ENCODE assay signal across 21 cellular contexts in the genomic region with DNA sequence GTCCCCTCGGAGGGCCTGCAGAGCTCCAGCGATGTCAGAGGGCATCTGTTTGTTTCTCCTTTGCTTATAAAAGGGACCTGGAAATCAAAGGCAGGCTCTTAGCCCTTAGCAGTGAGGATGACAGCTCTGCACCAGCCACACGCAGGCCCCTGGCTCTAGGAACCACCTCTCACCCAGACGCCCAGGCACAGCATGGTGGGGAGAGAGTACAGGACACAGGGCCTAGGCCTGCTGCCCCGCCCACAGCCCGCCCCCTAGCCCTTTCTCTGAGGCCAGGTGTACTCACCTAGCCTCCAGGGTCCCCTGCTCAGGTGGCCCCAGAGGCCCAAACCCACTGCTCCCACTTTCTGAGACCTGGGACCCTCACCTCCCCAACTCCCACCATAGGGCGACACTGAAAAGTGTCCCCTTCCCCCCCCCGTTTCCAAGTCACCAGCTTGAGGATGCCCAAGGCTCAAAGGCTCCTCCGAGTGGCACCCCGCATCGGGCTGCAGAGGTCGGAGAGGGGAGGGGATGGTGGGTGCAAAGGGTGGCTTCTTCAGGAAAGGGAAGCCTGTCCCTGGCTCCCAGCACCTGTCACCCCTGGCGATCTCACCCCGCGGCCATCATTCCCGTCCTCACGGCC. TPM values are rescaled to one million over a fixed set of nuclear protein-coding genes. Genes with fewer than 3 reads are reported as not detected.
A peak's percentile ranks its signal among the peaks of the same experiment; 100 is the strongest.
DNase-seq lines count a peak whose midpoint lies in the region; TF ChIP-seq lines count a peak whose summit lies in the region.
"Had no signal": no experiment of that assay in that cellular context is flagged by ENCODE, and none has a peak within 500 bp of the region (broad histone marks: within the 10 kb centered on the region; RNA-seq: fewer than 3 reads in every experiment).

No MANE protein-coding gene starts in this region.

- no peaks in the 10 kb centered on the region for H3K79me2 ChIP-seq in hepatocyte

- peaks cover 0 to 8% (median 0%) of the 10 kb centered on the region in 11 experiments; a peak in 1 of 22 replicates for H4K20me1 ChIP-seq in BLaER1 treated with 17β-estradiol and CSF1 and Interleukin-3, amounts not matched to agents 10 nM and 100 nM
- no peaks in the 10 kb centered on the region for H4K20me1 ChIP-seq in hepatocyte (ENCODE audit: insufficient read depth, poor library complexity, severe bottlenecking)

- WGBS in HUES64, result 21% methylated on average over 17 of the region's 17 CpGs
- WGBS in hepatocyte (ENCODE audit: low lambda C conversion rate, missing lambda C conversion rate), result 40% methylated on average over 14 of the region's 17 CpGs

- H3K4me2 ChIP-seq in BLaER1 treated with 17β-estradiol and CSF1 and Interleukin-3, amounts not matched to agents 10 nM and 100 nM, result peak overlapping the region in 8 of 11 experiments; percentile 26 to 73 (median 68); a peak in 16 of 22 replicates
- peak overlapping the region; percentile 86 for H3K4me2 ChIP-seq in hepatocyte
- H3K4me2 ChIP-seq: KMS-11 had no signal

- DNase-seq in hepatocyte (ENCODE audit: low spot score), result no peak
- DNase-seq in nephron progenitor cell, result no peak
- no peak for DNase-seq in immature natural killer cell
- no peak for DNase-seq in T1000 (lab: John Stamatoyannopoulos, UW)
- no peak for DNase-seq in T-helper 1 cell
- DNase-seq in Caco-2, result no peak
- DNase-seq: activated CD4-positive, alpha-beta memory T cell treated with anti-CD3 and anti-CD28 coated beads, Interleukin-2, amount 10 ng/mL, durations not matched to agents 7 days and 5 days; activated naive CD4-positive, alpha-beta T cell treated with anti-CD3 and anti-CD28 coated beads, Interleukin-2, amount 50 U/mL, for 16 hours; CD8-positive, alpha-beta memory T cell; DND-41; NCI-H2081 treated with DMSO at 0.1 percent for 48 hours; T-cell had no signal

- H3K9ac ChIP-seq in BLaER1 treated with 17β-estradiol and CSF1 and Interleukin-3, amounts not matched to agents 10 nM and 100 nM, result 0 out of 22 replicates have a peak overlapping the region, but pooled peaks of 1 of the 11 experiments have one; percentile 7
- H3K9ac ChIP-seq in HUES64 (ENCODE audit: low read depth, low read length), result peak overlapping the region; percentile 47; the same call in 1 of the 2 replicates
- H3K9ac ChIP-seq: KMS-11 had no signal

- H3K9me3 ChIP-seq in BLaER1 treated with 17β-estradiol and CSF1 and Interleukin-3, amounts not matched to agents 10 nM and 100 nM (replicated peaks in 1 of 11), result peaks cover 4 to 18% (median 5%) of the 10 kb centered on the region in 11 experiments; a peak in 18 of 22 replicates
- H3K9me3 ChIP-seq in HUES64 (ENCODE audit: insufficient read depth, low read depth, low read length), result no peaks in the 10 kb centered on the region
- H3K9me3 ChIP-seq in hepatocyte (ENCODE audit: low read depth), result no peaks in the 10 kb centered on the region
- H3K9me3 ChIP-seq in Caco-2, result no peaks in the 10 kb centered on the region
- H3K9me3 ChIP-seq: tibial artery had no signal

- H3K9me2 ChIP-seq in hepatocyte (replicated peaks; ENCODE audit: insufficient read depth), result no peaks in the 10 kb centered on the region

- H3K4me1 Mint-ChIP-seq in nephron progenitor cell (peaks cover 10% of the 10 kb centered on the region), immature natural killer cell (peaks cover 2 to 5% of the 10 kb centered on the region in 2 donors), Caco-2 (ENCODE audit: low read depth, unreplicated experiment) (no peaks in the 10 kb centered on the region)
- H3K4me1 Mint-ChIP-seq: stimulated activated memory B cell treated with anti-CD40 and anti-IgM and Interleukin-4, amounts not matched to agents 10 μg/mL and 1 μg/mL and 100 μg/mL, for 72 hours had no signal

- H3K4me3 ChIP-seq in BLaER1 treated with 17β-estradiol and CSF1 and Interleukin-3, amounts not matched to agents 10 nM and 100 nM, result no peak overlapping the region
- H3K4me3 ChIP-seq in HUES64 (ENCODE audit: low read length) (peak overlapping the region; percentile 65), hepatocyte (no peak overlapping the region), Caco-2 (ENCODE audit: low read depth, low read length) (no peak overlapping the region)
- H3K4me3 ChIP-seq: tibial artery had no signal

- H3K36me3 Mint-ChIP-seq in nephron progenitor cell (ENCODE audit: low read depth) (no peaks in the 10 kb centered on the region), immature natural killer cell (peaks cover 0 to 3% (median 0%) of the 10 kb centered on the region in 3 donors), Caco-2 (ENCODE audit: insufficient read depth, unreplicated experiment) (no peaks in the 10 kb centered on the region)
- H3K36me3 Mint-ChIP-seq: CD8-positive, alpha-beta memory T cell; stimulated activated memory B cell treated with anti-CD40 and anti-IgM and Interleukin-4, amounts not matched to agents 10 μg/mL and 1 μg/mL and 100 μg/mL, for 72 hours; T-cell had no signal

- H2AFZ ChIP-seq in hepatocyte, result no peak overlapping the region

- H3K9me3 Mint-ChIP-seq in nephron progenitor cell, result no peaks in the 10 kb centered on the region
- peaks cover 0 to 2% (median 0%) of the 10 kb centered on the region in 6 donors for H3K9me3 Mint-ChIP-seq in immature natural killer cell
- no peaks in the 10 kb centered on the region for H3K9me3 Mint-ChIP-seq in Caco-2 (ENCODE audit: unreplicated experiment)
- H3K9me3 Mint-ChIP-seq: activated CD4-positive, alpha-beta memory T cell treated with anti-CD3 and anti-CD28 coated beads, Interleukin-2, amount 10 ng/mL, durations not matched to agents 7 days and 5 days; CD8-positive, alpha-beta memory T cell had no signal

- no peaks in the 10 kb centered on the region for H3K36me3 ChIP-seq in BLaER1 treated with 17β-estradiol and CSF1 and Interleukin-3, amounts not matched to agents 10 nM and 100 nM
- H3K36me3 ChIP-seq in HUES64 (ENCODE audit: insufficient read depth, low read length) (no peaks in the 10 kb centered on the region), hepatocyte (replicated peaks; ENCODE audit: insufficient read depth, low read depth) (no peaks in the 10 kb centered on the region), Caco-2 (ENCODE audit: control insufficient read depth, insufficient read depth, low read length) (no peaks in the 10 kb centered on the region)
- H3K36me3 ChIP-seq: tibial artery had no signal

- H3K27ac ChIP-seq in BLaER1 treated with 17β-estradiol and CSF1 and Interleukin-3, amounts not matched to agents 10 nM and 100 nM, result peak overlapping the region in 3 of 11 experiments; percentile 1 to 39 (median 22); a peak in 2 of 22 replicates
- no peak overlapping the region for H3K27ac ChIP-seq in HUES64 (ENCODE audit: low read depth, low read length)
- H3K27ac ChIP-seq in hepatocyte, result no peak overlapping the region
- H3K27ac ChIP-seq: KMS-11, tibial artery, VCaP had no signal

- no TSS peak for BruUV-seq in Caco-2 (replicated peaks; lab: Mats Ljungman, UMichigan)

- no peak for TF ChIP-seq CTCF in hepatocyte (IDR thresholded peaks at IDR 0.05; ENCODE audit: poor library complexity)
- no peak for TF ChIP-seq CTCF in nephron progenitor cell (IDR thresholded peaks at IDR 0.05)
- no peak for TF ChIP-seq CTCF in Caco-2 (IDR thresholded peaks at IDR 0.05; ENCODE audit: insufficient read depth in 1 of 2, low read depth in 1 of 2, low read length in 1 of 2, severe bottlenecking in 1 of 2, unreplicated experiment in 1 of 2)

- POLR2A ChIA-PET in Caco-2 (lab: Charles Lee), result no interaction called here

- CTCF ChIA-PET in Caco-2 (lab: Charles Lee), result no interaction called here

- H3K27me3 Mint-ChIP-seq in nephron progenitor cell (ENCODE audit: low read depth, poor library complexity) (peaks cover 80% of the 10 kb centered on the region), immature natural killer cell (ENCODE audit: low read depth in 3 of 3) (peaks cover 4 to 16% (median 13%) of the 10 kb centered on the region in 3 donors), Caco-2 (ENCODE audit: insufficient read depth, unreplicated experiment) (peaks cover 24% of the 10 kb centered on the region)

- intact Hi-C loops in Caco-2 (cut with micrococcal nuclease; ENCODE audit: unreplicated experiment), result no loop called here

- H3K4me3 Mint-ChIP-seq in nephron progenitor cell (peak overlapping the region; percentile 58), immature natural killer cell (no peak overlapping the region), Caco-2 (ENCODE audit: unreplicated experiment) (no peak overlapping the region)
- H3K4me3 Mint-ChIP-seq: activated CD4-positive, alpha-beta memory T cell treated with anti-CD3 and anti-CD28 coated beads, Interleukin-2, amount 10 ng/mL, durations not matched to agents 7 days and 5 days; CD8-positive, alpha-beta memory T cell; stimulated activated memory B cell treated with anti-CD40 and anti-IgM and Interleukin-4, amounts not matched to agents 10 μg/mL and 1 μg/mL and 100 μg/mL, for 72 hours had no signal

- peaks cover 30 to 42% (median 37%) of the 10 kb centered on the region in 11 experiments for H3K27me3 ChIP-seq in BLaER1 treated with 17β-estradiol and CSF1 and Interleukin-3, amounts not matched to agents 10 nM and 100 nM
- H3K27me3 ChIP-seq in HUES64 (ENCODE audit: insufficient read depth, low read length) (peaks cover 63% of the 10 kb centered on the region), hepatocyte (peaks cover 70% of the 10 kb centered on the region), Caco-2 (replicated peaks; ENCODE audit: control insufficient read depth, insufficient read depth, low read length) (no peaks in the 10 kb centered on the region; the same call in 1 of the 2 replicates)

- H3K27ac Mint-ChIP-seq in nephron progenitor cell, result no peak overlapping the region
- H3K27ac Mint-ChIP-seq in immature natural killer cell, result no peak overlapping the region
- H3K27ac Mint-ChIP-seq in Caco-2 (ENCODE audit: unreplicated experiment), result no peak overlapping the region
- H3K27ac Mint-ChIP-seq: activated CD4-positive, alpha-beta memory T cell treated with anti-CD3 and anti-CD28 coated beads, Interleukin-2, amount 10 ng/mL, durations not matched to agents 7 days and 5 days; CD8-positive, alpha-beta memory T cell; stimulated activated memory B cell treated with anti-CD40 and anti-IgM and Interleukin-4, amounts not matched to agents 10 μg/mL and 1 μg/mL and 100 μg/mL, for 72 hours; T-cell had no signal

- H3K4me1 ChIP-seq in BLaER1 treated with 17β-estradiol and CSF1 and Interleukin-3, amounts not matched to agents 10 nM and 100 nM, result peaks cover 6 to 29% (median 24%) of the 10 kb centered on the region in 10 experiments; a peak in 17 of 20 replicates
- H3K4me1 ChIP-seq in HUES64 (ENCODE audit: insufficient read depth, low read length) (0 out of 2 replicates have a peak, but pooled peaks cover 3% of the 10 kb centered on the region), hepatocyte (ENCODE audit: insufficient read depth) (peaks cover 10% of the 10 kb centered on the region), Caco-2 (no peaks in the 10 kb centered on the region)

RNA-seq across cellular contexts. Expression of gene SLC18A2, which starts 0.7 kb away (rescaled TPM):
- polyA plus RNA-seq in HUES64 (2013, experiment 1 of 2), result 1.3 TPM
- 2.0 TPM for polyA plus RNA-seq in HUES64 (2013, experiment 2 of 2)
- total RNA-seq in hepatocyte, result 0.76 and 1.3 TPM in 2 replicates
- 0.84 and 1.6 TPM in 2 replicates for polyA plus RNA-seq in hepatocyte
- polyA plus RNA-seq in immature natural killer cell, result under 1 TPM in 1 of 3 donors, not detected in 2; 0.41 TPM
- total RNA-seq in Caco-2 (2022), result not detected in 2 replicates
- total RNA-seq: activated CD4-positive, alpha-beta memory T cell treated with anti-CD3 and anti-CD28 coated beads, Interleukin-2, amount 10 ng/mL, durations not matched to agents 7 days and 5 days; osteocyte had no signal

RNA-seq across cellular contexts. Expression of gene KCNK18, which starts 42.9 kb away (rescaled TPM):
- not detected for polyA plus RNA-seq in HUES64 (2013, experiment 1 of 2)
- not detected for polyA plus RNA-seq in HUES64 (2013, experiment 2 of 2)
- total RNA-seq in hepatocyte (not detected in 2 replicates), Caco-2 (2022) (not detected in 2 replicates)
- polyA plus RNA-seq in hepatocyte (not detected in 2 replicates), immature natural killer cell (not detected)
- total RNA-seq: activated CD4-positive, alpha-beta memory T cell treated with anti-CD3 and anti-CD28 coated beads, Interleukin-2, amount 10 ng/mL, durations not matched to agents 7 days and 5 days; CD8-positive, alpha-beta memory T cell; osteocyte; sciatic nerve; T-cell had no signal
- polyA plus RNA-seq: AG04450; CD8-positive, alpha-beta memory T cell had no signal
